28 cellular contexts compared by ENCODE assay signal in the genomic region with DNA sequence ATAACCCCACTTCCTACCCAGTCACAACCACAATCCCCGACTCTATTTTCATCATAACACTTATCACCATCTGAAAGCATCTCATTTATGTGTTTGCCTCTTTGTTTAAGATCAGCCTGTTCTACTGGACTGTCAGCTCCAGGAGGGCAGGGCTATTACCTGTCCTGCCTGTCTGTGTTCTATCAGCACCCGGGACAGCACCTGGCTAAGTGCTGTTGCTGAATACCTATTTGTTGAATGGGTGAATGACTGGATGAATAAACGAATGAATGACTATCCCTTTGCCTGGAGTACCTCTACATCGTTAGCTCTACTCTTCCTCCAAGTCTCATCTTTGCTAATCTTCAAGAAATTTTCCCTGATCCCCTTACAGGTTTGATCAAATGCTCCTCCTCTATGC.
"Had no signal": no experiment of that assay in that cellular context is flagged by ENCODE, and none has a peak within 500 bp of the region (broad histone marks: within the 10 kb centered on the region; RNA-seq: fewer than 3 reads in every experiment).

No MANE protein-coding gene starts in this region.

- H3K4me3 ChIP-seq: heart left ventricle, left lung, lung, ovary, prostate gland, sigmoid colon, uterus had no signal

- ATAC-seq: activated CD4-positive, CD25-positive, alpha-beta regulatory T cell treated with anti-CD3 and anti-CD28 coated beads, Interleukin-2, amount 50 U/mL, for 24 hours; esophagus mucosa; heart left ventricle; left lung; stimulated activated effector memory CD8-positive, alpha-beta T cell treated with anti-CD3 and anti-CD28 coated beads, Interleukin-12 subunit alpha, Interleukin-12 subunit beta, amount 100 ng/mL, for 72 hours had no signal

- H3K9me3 Mint-ChIP-seq: activated naive CD4-positive, alpha-beta T cell treated with anti-CD3 and anti-CD28 coated beads, Interleukin-2, amount 10 ng/mL, durations not matched to agents 7 days and 5 days; activated T-cell treated with anti-CD3 and anti-CD28 coated beads, Interleukin-2, amount 50 U/mL, for 24 hours; nephron progenitor cell; stimulated activated effector memory CD8-positive, alpha-beta T cell treated with anti-CD3 and anti-CD28 coated beads, Interleukin-12 subunit alpha, Interleukin-12 subunit beta, amount 100 ng/mL, for 72 hours; stimulated activated naive CD8-positive, alpha-beta T cell treated with anti-CD3 and anti-CD28 coated beads, Interleukin-15, Interleukin-2, amounts not matched to agents 100 ng/mL and 50 ng/mL, for 24 hours; type B pancreatic cell had no signal

- H3K36me3 Mint-ChIP-seq: activated naive CD4-positive, alpha-beta T cell treated with anti-CD3 and anti-CD28 coated beads, Interleukin-2, amount 10 ng/mL, durations not matched to agents 7 days and 5 days; stimulated activated effector memory CD8-positive, alpha-beta T cell treated with anti-CD3 and anti-CD28 coated beads, Interleukin-12 subunit alpha, Interleukin-12 subunit beta, amount 100 ng/mL, for 72 hours; type B pancreatic cell had no signal

- H3K9me3 ChIP-seq: ovary, prostate gland, sigmoid colon, uterus had no signal

- H3K27ac Mint-ChIP-seq: activated naive CD4-positive, alpha-beta T cell treated with anti-CD3 and anti-CD28 coated beads, Interleukin-2, amount 10 ng/mL, durations not matched to agents 7 days and 5 days; activated T-cell treated with anti-CD3 and anti-CD28 coated beads, Interleukin-2, amount 50 U/mL, for 24 hours; nephron progenitor cell; stimulated activated effector memory CD8-positive, alpha-beta T cell treated with anti-CD3 and anti-CD28 coated beads, Interleukin-12 subunit alpha, Interleukin-12 subunit beta, amount 100 ng/mL, for 72 hours; stimulated activated naive CD8-positive, alpha-beta T cell treated with anti-CD3 and anti-CD28 coated beads, Interleukin-15, Interleukin-2, amounts not matched to agents 100 ng/mL and 50 ng/mL, for 24 hours; type B pancreatic cell had no signal

- DNase-seq: activated CD4-positive, alpha-beta T cell treated with anti-CD3 and anti-CD28 coated beads for 48 hours; activated CD4-positive, alpha-beta T cell treated with anti-CD3 and anti-CD28 coated beads, Interleukin-2, amount 50 U/mL, for 48 hours; activated CD8-positive, alpha-beta memory T cell treated with anti-CD3 and anti-CD28 coated beads, Interleukin-2, amount 50 U/mL, for 48 hours; activated gamma-delta T cell; activated naive CD4-positive, alpha-beta T cell treated with anti-CD3 and anti-CD28 coated beads, Interleukin-2, amount 10 ng/mL, durations not matched to agents 7 days and 5 days; activated T-cell treated with anti-CD3 and anti-CD28 coated beads, Interleukin-2, amount 50 U/mL, for 24 hours; amygdala; central memory CD4-positive, alpha-beta T cell; foreskin fibroblast; heart left ventricle; hypothalamus; left lung; nephron progenitor cell; ovary; retina; sigmoid colon; small intestine; stimulated activated CD4-positive, alpha-beta T cell treated with anti-CD3 and anti-CD28 coated beads, Interleukin-4, amount 100 ng/mL, for 24 hours; uterus had no signal

- H3K27ac ChIP-seq: heart left ventricle, left lung, ovary, prostate gland, sigmoid colon, uterus, VCaP had no signal

- FAIRE-seq: islet of Langerhans, small intestine had no signal

- H3K27me3 ChIP-seq: ovary, sigmoid colon, uterus had no signal

- H3K4me3 Mint-ChIP-seq: activated naive CD4-positive, alpha-beta T cell treated with anti-CD3 and anti-CD28 coated beads, Interleukin-2, amount 10 ng/mL, durations not matched to agents 7 days and 5 days; activated T-cell treated with anti-CD3 and anti-CD28 coated beads, Interleukin-2, amount 50 U/mL, for 24 hours; nephron progenitor cell; stimulated activated effector memory CD8-positive, alpha-beta T cell treated with anti-CD3 and anti-CD28 coated beads, Interleukin-12 subunit alpha, Interleukin-12 subunit beta, amount 100 ng/mL, for 72 hours; stimulated activated naive CD8-positive, alpha-beta T cell treated with anti-CD3 and anti-CD28 coated beads, Interleukin-15, Interleukin-2, amounts not matched to agents 100 ng/mL and 50 ng/mL, for 24 hours; type B pancreatic cell had no signal

- H3K4me1 Mint-ChIP-seq: activated naive CD4-positive, alpha-beta T cell treated with anti-CD3 and anti-CD28 coated beads, Interleukin-2, amount 10 ng/mL, durations not matched to agents 7 days and 5 days; nephron progenitor cell had no signal

- H3K36me3 ChIP-seq: heart left ventricle, left lung, ovary, prostate gland, sigmoid colon, uterus had no signal

- H3K4me1 ChIP-seq: heart left ventricle, left lung, prostate gland, sigmoid colon, uterus had no signal
